In genomic region chr19:6088677-6089063, GRCh38 we compare ENCODE assay signal across 13 cellular contexts. TPM values are rescaled to one million over a fixed set of nuclear protein-coding genes. Genes with fewer than 3 reads are reported as not detected.
DNase-seq lines count a peak whose midpoint lies in the region; ATAC-seq and TF ChIP-seq lines count a peak whose summit lies in the region.
"Had no signal": no experiment of that assay in that cellular context is flagged by ENCODE, and none has a peak within 500 bp of the region (broad histone marks: within the 10 kb centered on the region; RNA-seq: fewer than 3 reads in every experiment).

No MANE protein-coding gene starts in this region.

- H3K4me1 ChIP-seq in PC-9 (replicated peaks; ENCODE audit: insufficient read depth) (peaks cover 60% of the 10 kb centered on the region), esophagus muscularis mucosa (peaks cover 49 to 94% (median 78%) of the 10 kb centered on the region in 4 donors), skeletal muscle tissue (ENCODE audit: control insufficient read depth in 3 of 3, insufficient read depth in 3 of 3, low read length in 3 of 3) (peaks cover 24 to 26% (median 24%) of the 10 kb centered on the region in 3 donors), testis (peaks cover 15% of the 10 kb centered on the region)

- ATAC-seq in GM18870 (IDR thresholded peaks at IDR 0.05; ENCODE audit: unreplicated experiment) (peak; percentile 6), GM21717 (IDR thresholded peaks at IDR 0.05; ENCODE audit: unreplicated experiment) (no peak)

- peaks cover 27% of the 10 kb centered on the region for H3F3A ChIP-seq in PC-9 (ENCODE audit: insufficient read depth, low read depth)

- TF ChIP-seq CTCF in PC-9 (conservative IDR thresholded peaks at IDR 0.05): no peak
- no peak for TF ChIP-seq CTCF in esophagus muscularis mucosa (IDR thresholded peaks at IDR 0.05)
- no peak for TF ChIP-seq CTCF in GM13976 (IDR thresholded peaks at IDR 0.05; ENCODE audit: borderline replicate concordance, control extremely low read depth, extremely low read depth, insufficient read depth, missing control alignments)
- no peak for TF ChIP-seq CTCF in testis (IDR thresholded peaks at IDR 0.05)

- no peak for TF ChIP-seq EP300 in esophagus muscularis mucosa (IDR thresholded peaks at IDR 0.05)

- H4K20me1 ChIP-seq in PC-9 (ENCODE audit: insufficient read depth): no peaks in the 10 kb centered on the region

- H3K36me3 ChIP-seq in PC-9 (ENCODE audit: low read depth) (no peaks in the 10 kb centered on the region), esophagus muscularis mucosa (no peaks in the 10 kb centered on the region), skeletal muscle tissue (ENCODE audit: control insufficient read depth in 3 of 3, insufficient read depth in 3 of 3, low read length in 3 of 3) (no peaks in the 10 kb centered on the region), testis (ENCODE audit: low read depth, missing control alignments) (no peaks in the 10 kb centered on the region)

- intact Hi-C loops in PC-9 (cut with micrococcal nuclease; ENCODE audit: unreplicated experiment): loop anchor here (1.0 kb wide), 2 partner anchors 22 to 31 kb away; partner anchors contain the start of gene RFX2
- intact Hi-C loops in esophagus muscularis mucosa (cut with DNase I): no loop called here
- intact Hi-C loops in testis (cut with DNase I; ENCODE audit: low total_unique reads): no loop called here

- H3K9me3 ChIP-seq in PC-9 (ENCODE audit: insufficient read depth, low read depth): no peaks in the 10 kb centered on the region
- no peaks in the 10 kb centered on the region for H3K9me3 ChIP-seq in esophagus muscularis mucosa
- H3K9me3 ChIP-seq in skeletal muscle tissue (ENCODE audit: control insufficient read depth in 3 of 3, low read length in 3 of 3): no peaks in the 10 kb centered on the region
- no peaks in the 10 kb centered on the region for H3K9me3 ChIP-seq in testis

- POLR2A ChIA-PET in PC-9 (lab: Charles Lee; ENCODE audit: unreplicated experiment): no interaction called here

- DNase-seq in PC-9: peak in 1 of 2 experiments; percentile 47
- DNase-seq in esophagus muscularis mucosa (ENCODE audit: extremely low spot score): no peak
- DNase-seq in GM13976 (ENCODE audit: low spot score): no peak
- DNase-seq in testis: no peak
- DNase-seq in ureter (ENCODE audit: low spot score): no peak
- DNase-seq: activated gamma-delta T cell; effector memory CD4-positive, alpha-beta T cell; NCI-H774; stimulated activated CD4-positive, alpha-beta T cell treated with anti-CD3 and anti-CD28 coated beads, Interleukin-1b, Interleukin-23, amount 100 ng/mL, for 48 hours had no signal

- no peaks in the 10 kb centered on the region for H3K9me2 ChIP-seq in PC-9 (ENCODE audit: insufficient read depth)

- no TSS peak for BruUV-seq in PC-9 (replicated peaks; lab: Mats Ljungman, UMichigan)

- TF ChIP-seq POLR2A in esophagus muscularis mucosa (IDR thresholded peaks at IDR 0.05; ENCODE audit: low read depth) (no peak), testis (IDR thresholded peaks at IDR 0.05) (no peak)

- H3K27ac ChIP-seq in PC-9: peak overlapping the region; percentile 96
- peak overlapping the region; percentile 90 to 94 (median 91) for H3K27ac ChIP-seq in esophagus muscularis mucosa (replicated peaks in 1 of 4)
- peak overlapping the region; percentile 52 for H3K27ac ChIP-seq in skeletal muscle tissue (ENCODE audit: low read depth, low read length)
- no peak overlapping the region for H3K27ac ChIP-seq in testis

- in situ Hi-C loops in GM13976 (cut with MboI; ENCODE audit: low sequenced_read_pairs, unreplicated experiment): no loop called here

- H2AFZ ChIP-seq in PC-9: no peak overlapping the region

- H3K4me2 ChIP-seq in PC-9: peak overlapping the region; percentile 68

- WGBS in esophagus muscularis mucosa: 50% methylated on average over 3 of the region's 3 CpGs
- 88 to 89% methylated on average over 3 of the region's 3 CpGs for WGBS in testis, 2 donors

- H3K9ac ChIP-seq in skeletal muscle tissue (ENCODE audit: low read depth in 1 of 3, low read length in 3 of 3): peak overlapping the region in 1 of 3 donors; percentile 25

- CTCF ChIA-PET in PC-9 (lab: Charles Lee): no interaction called here

- H3K4me3 ChIP-seq in PC-9: peak overlapping the region; percentile 40; the same call in 1 of the 2 replicates
- H3K4me3 ChIP-seq in esophagus muscularis mucosa: no peak overlapping the region
- H3K4me3 ChIP-seq in skeletal muscle tissue (ENCODE audit: low read length in 3 of 3): no peak overlapping the region
- H3K4me3 ChIP-seq in testis: no peak overlapping the region

- H3K27me3 ChIP-seq in PC-9 (ENCODE audit: insufficient read depth, low read depth) (no peaks in the 10 kb centered on the region), esophagus muscularis mucosa (no peaks in the 10 kb centered on the region), skeletal muscle tissue (ENCODE audit: control insufficient read depth in 3 of 3, insufficient read depth in 3 of 3, low read length in 3 of 3) (peaks cover 0 to 5% (median 0%) of the 10 kb centered on the region in 3 donors), testis (no peaks in the 10 kb centered on the region)

- no peaks in the 10 kb centered on the region for H3K79me2 ChIP-seq in PC-9 (ENCODE audit: low read depth)

RNA-seq across cellular contexts. Expression of gene RFX2, which starts 21.6 kb away (rescaled TPM):
- total RNA-seq in PC-9 (2021) (8.7 and 11.6 TPM in 2 replicates), esophagus muscularis mucosa (10 to 100 TPM; 25.5 to 49.9 (median 32.8) TPM), skeletal muscle tissue (5.2 TPM), testis (100 to 1,000 TPM in 1 of 2 donors, 10 to 100 TPM in 1; 92.9 to 127 TPM), ureter (30.3 TPM)
- 197 TPM for polyA plus RNA-seq in testis (ENCODE audit: insufficient read depth, low read depth, low replicate concordance)

RNA-seq across cellular contexts. Expression of gene ACSBG2, which starts 46.8 kb away (rescaled TPM):
- not detected in 2 replicates for total RNA-seq in PC-9 (2021)
- total RNA-seq in esophagus muscularis mucosa: under 1 TPM; 0.42 to 0.86 (median 0.60) TPM
- not detected for total RNA-seq in skeletal muscle tissue
- 100 to 1,000 TPM in 1 of 2 donors, 10 to 100 TPM in 1; 83.4 to 316 TPM for total RNA-seq in testis
- polyA plus RNA-seq in testis (ENCODE audit: insufficient read depth, low read depth, low replicate concordance): 411 TPM
- not detected for total RNA-seq in ureter
- total RNA-seq: lower leg skin had no signal

Comparison
In these comparisons a context has a peak if more than half of its experiments do, and no peak if none do; other contexts are left out.
1. H3K27ac ChIP-seq: peak in PC-9 (single experiment), esophagus muscularis mucosa (4 of 4) and skeletal muscle tissue (single experiment); none in testis (0 of 2).
2. RNA of gene ACSBG2, which starts 46.8 kb away (total RNA-seq): 83.4 to 316 TPM in testis; 0.42 to 0.86 TPM in esophagus muscularis mucosa, not detected in ureter (single experiment), not detected in PC-9 and not detected in skeletal muscle tissue (single experiment); every median in the first group is over 10 times any median in the second.